ENCODE assay signal across 13 cellular contexts in genomic region chr12:2396448-2396871, GRCh38.
A peak's percentile ranks its signal among the peaks of the same experiment; 100 is the strongest.
DNase-seq lines count a peak whose midpoint lies in the region; ATAC-seq and TF ChIP-seq lines count a peak whose summit lies in the region.
"Had no signal": no experiment of that assay in that cellular context is flagged by ENCODE, and none has a peak within 500 bp of the region (broad histone marks: within the 10 kb centered on the region; RNA-seq: fewer than 3 reads in every experiment).

No MANE protein-coding gene starts in this region.

- H3K56ac ChIP-seq in mesendoderm (ENCODE audit: low read length), result no peak overlapping the region

- TF ChIP-seq CTCF in upper lobe of left lung (IDR thresholded peaks at IDR 0.05), result no peak

- H3K4ac ChIP-seq in mesendoderm (ENCODE audit: low read depth, low read length), result no peak overlapping the region

- ATAC-seq in upper lobe of left lung (ENCODE audit: low FRiP score in 2 of 2), result peak; percentile 53 to 63
- ATAC-seq: CD8-positive, alpha-beta T cell; HepG2 had no signal

- H2AK5ac ChIP-seq in mesendoderm (ENCODE audit: low read length), result no peak overlapping the region

- H3K27me3 ChIP-seq in upper lobe of left lung, result no peaks in the 10 kb centered on the region
- no peaks in the 10 kb centered on the region for H3K27me3 ChIP-seq in mesendoderm (ENCODE audit: insufficient read depth, low read length, poor library complexity)

- H3K4me1 ChIP-seq in upper lobe of left lung, result peaks cover 4 to 20% (median 18%) of the 10 kb centered on the region in 4 donors
- H3K4me1 ChIP-seq in mesendoderm (ENCODE audit: control insufficient read depth, low read depth, low read length), result no peaks in the 10 kb centered on the region

- H3K9ac ChIP-seq in mesendoderm (ENCODE audit: low read length), result no peak overlapping the region

- no peak for TF ChIP-seq EP300 in upper lobe of left lung (IDR thresholded peaks at IDR 0.05)

- H3K36me3 ChIP-seq in upper lobe of left lung (no peaks in the 10 kb centered on the region), mesendoderm (ENCODE audit: control insufficient read depth, insufficient read depth, low read length) (no peaks in the 10 kb centered on the region)

- no peak overlapping the region for H4K5ac ChIP-seq in mesendoderm (ENCODE audit: low read length)

- no peak overlapping the region for H2BK5ac ChIP-seq in mesendoderm (ENCODE audit: low read length)

- no peak overlapping the region for H2BK120ac ChIP-seq in mesendoderm (ENCODE audit: low read depth, low read length)

- no peak overlapping the region for H3K4me3 ChIP-seq in upper lobe of left lung
- H3K4me3 ChIP-seq in mesendoderm (ENCODE audit: low read length), result no peak overlapping the region

- H3K27ac ChIP-seq in upper lobe of left lung (peak overlapping the region in 2 of 4 donors; percentile 11 to 18), mesendoderm (ENCODE audit: low read depth, low read length) (no peak overlapping the region)

- no peaks in the 10 kb centered on the region for H3K9me3 ChIP-seq in upper lobe of left lung

- H3K79me1 ChIP-seq in mesendoderm (ENCODE audit: low read length), result no peaks in the 10 kb centered on the region

- no peak for TF ChIP-seq POLR2A in upper lobe of left lung (IDR thresholded peaks at IDR 0.05)

- H3K79me2 ChIP-seq in mesendoderm (ENCODE audit: control insufficient read depth, insufficient read depth, low read length), result no peaks in the 10 kb centered on the region

- no peak overlapping the region for H3K23ac ChIP-seq in mesendoderm (ENCODE audit: low read length)

- H3K18ac ChIP-seq in mesendoderm (ENCODE audit: low read length), result no peak overlapping the region

- H2BK15ac ChIP-seq in mesendoderm (replicated peaks; ENCODE audit: low read depth), result no peak overlapping the region

- H3K4me2 ChIP-seq in mesendoderm (ENCODE audit: low read length), result no peak overlapping the region

- no peak overlapping the region for H4K8ac ChIP-seq in mesendoderm (ENCODE audit: low read depth, low read length)

- WGBS in upper lobe of left lung, 2 donors, result 55 to 64% methylated on average over 5 to 6 of the region's 6 CpGs
- WGBS in mesendoderm (ENCODE audit: extremely low coverage, insufficient coverage, low lambda C conversion rate), result no CpG with 5 or more reads among the region's 6 CpGs

- DNase-seq in M059J (ENCODE audit: low read depth) (peak; percentile 66), fibroblast of gingiva (ENCODE audit: low read depth) (peak; percentile 66), medulla oblongata (ENCODE audit: extremely low spot score) (peak; percentile 10), upper lobe of left lung (peak in 1 of 2 donors; percentile 58), DMS153 (lab: John Stamatoyannopoulos, UW) (no peak), mesendoderm (no peak), NCI-H2081 (lab: John Stamatoyannopoulos, UW) (no peak), NCI-H2081 treated with DMSO at 0.1 percent for 48 hours (lab: John Stamatoyannopoulos, UW) (no peak)
- DNase-seq: CD8-positive, alpha-beta T cell; erythroblast; naive B cell; stimulated activated naive CD4-positive, alpha-beta T cell treated with Interleukin-2 at 50 U/mL for 16 hours had no signal

Comparison
In these comparisons a context has a peak if more than half of its experiments do, and no peak if none do; other contexts are left out.
1. DNase-seq: peak in M059J (single experiment), fibroblast of gingiva (single experiment) and medulla oblongata (single experiment); none in DMS153 (single experiment), mesendoderm (single experiment), NCI-H2081 (0 of 2) and NCI-H2081 treated with DMSO at 0.1 percent for 48 hours (single experiment).